ENCODE assay signal across 9 cellular contexts in genomic region chr1:59672851-59673574, GRCh38.
A peak's percentile ranks its signal among the peaks of the same experiment; 100 is the strongest.
DNase-seq lines count a peak whose midpoint lies in the region; ATAC-seq and TF ChIP-seq lines count a peak whose summit lies in the region.
"Had no signal": no experiment of that assay in that cellular context is flagged by ENCODE, and none has a peak within 500 bp of the region (broad histone marks: within the 10 kb centered on the region; RNA-seq: fewer than 3 reads in every experiment).

No MANE protein-coding gene starts in this region.

- CTCF ChIA-PET in activated CD4-positive, alpha-beta T cell treated with anti-CD3 and anti-CD28 coated beads, Interleukin-2, amount 10 ng/mL, durations not matched to agents 7 days and 5 days (lab: Charles Lee) = no interaction called here

- no peaks in the 10 kb centered on the region for H3K9me3 Mint-ChIP-seq in activated CD4-positive, alpha-beta T cell treated with anti-CD3 and anti-CD28 coated beads, Interleukin-2, amount 10 ng/mL, durations not matched to agents 7 days and 5 days

- H3K36me3 ChIP-seq in breast epithelium = no peaks in the 10 kb centered on the region
- H3K36me3 ChIP-seq in urinary bladder (ENCODE audit: insufficient read depth) = no peaks in the 10 kb centered on the region

- H3K4me1 ChIP-seq in breast epithelium (peaks cover 14 to 39% of the 10 kb centered on the region in 2 donors), urinary bladder (ENCODE audit: insufficient read depth) (no peaks in the 10 kb centered on the region)

- peak; percentile 17 for DNase-seq in NCI-H2029 (lab: John Stamatoyannopoulos, UW)
- DNase-seq in NCI-H2029 treated with DMSO at 0.1 percent for 48 hours (lab: John Stamatoyannopoulos, UW) = no peak
- DNase-seq in breast epithelium (ENCODE audit: low spot score in 2 of 2) = peak in 1 of 2 donors; percentile 35
- peak; percentile 33 for DNase-seq in medulla oblongata (ENCODE audit: extremely low spot score)
- DNase-seq in activated CD4-positive, alpha-beta T cell treated with anti-CD3 and anti-CD28 coated beads for 1 hour = no peak
- no peak for DNase-seq in activated CD4-positive, alpha-beta T cell treated with anti-CD3 and anti-CD28 coated beads, Interleukin-2, amount 10 ng/mL, durations not matched to agents 7 days and 5 days
- DNase-seq: activated effector memory CD4-positive, alpha-beta T cell treated with Interleukin-2 at 50 U/mL for 16 hours had no signal

- H3K4me3 ChIP-seq in breast epithelium = peak overlapping the region in 2 of 3 donors; percentile 24 to 36
- H3K4me3 ChIP-seq in urinary bladder (ENCODE audit: low read depth, low read length) = no peak overlapping the region

- no peak for TF ChIP-seq POLR2A in breast epithelium (IDR thresholded peaks at IDR 0.05)

- H3K4me1 Mint-ChIP-seq in activated CD4-positive, alpha-beta T cell treated with anti-CD3 and anti-CD28 coated beads, Interleukin-2, amount 10 ng/mL, durations not matched to agents 7 days and 5 days = peaks cover 4% of the 10 kb centered on the region

- no peaks in the 10 kb centered on the region for H3K36me3 Mint-ChIP-seq in activated CD4-positive, alpha-beta T cell treated with anti-CD3 and anti-CD28 coated beads, Interleukin-2, amount 10 ng/mL, durations not matched to agents 7 days and 5 days (ENCODE audit: low read depth)

- H3K27ac Mint-ChIP-seq in activated CD4-positive, alpha-beta T cell treated with anti-CD3 and anti-CD28 coated beads, Interleukin-2, amount 10 ng/mL, durations not matched to agents 7 days and 5 days = no peak overlapping the region

- H3K4me3 Mint-ChIP-seq in activated CD4-positive, alpha-beta T cell treated with anti-CD3 and anti-CD28 coated beads, Interleukin-2, amount 10 ng/mL, durations not matched to agents 7 days and 5 days = no peak overlapping the region

- H3K27me3 ChIP-seq in breast epithelium = no peaks in the 10 kb centered on the region

- POLR2A ChIA-PET in activated CD4-positive, alpha-beta T cell treated with anti-CD3 and anti-CD28 coated beads, Interleukin-2, amount 10 ng/mL, durations not matched to agents 7 days and 5 days (lab: Charles Lee) = no interaction called here

- no peaks in the 10 kb centered on the region for H3K9me3 ChIP-seq in breast epithelium

- intact Hi-C loops in breast epithelium (cut with DNase I; ENCODE audit: low total_unique reads) = no loop called here

- H3K27ac ChIP-seq in breast epithelium (peak overlapping the region; percentile 94 to 96), urinary bladder (ENCODE audit: low read depth) (peak overlapping the region; percentile 26)

- WGBS in urinary bladder = 81% methylated on average over 7 of the region's 7 CpGs

- no peaks in the 10 kb centered on the region for H3K27me3 Mint-ChIP-seq in activated CD4-positive, alpha-beta T cell treated with anti-CD3 and anti-CD28 coated beads, Interleukin-2, amount 10 ng/mL, durations not matched to agents 7 days and 5 days

- no peak for TF ChIP-seq CTCF in breast epithelium (IDR thresholded peaks at IDR 0.05)

- ATAC-seq in HG02981 (IDR thresholded peaks at IDR 0.05; ENCODE audit: unreplicated experiment) = no peak

Comparison
In these comparisons a context has a peak if more than half of its experiments do, and no peak if none do; other contexts are left out.
1. DNase-seq: peak in NCI-H2029 (single experiment) and medulla oblongata (single experiment); none in NCI-H2029 treated with DMSO at 0.1 percent for 48 hours (single experiment), activated CD4-positive, alpha-beta T cell treated with anti-CD3 and anti-CD28 coated beads for 1 hour (single experiment) and activated CD4-positive, alpha-beta T cell treated with anti-CD3 and anti-CD28 coated beads, Interleukin-2, amount 10 ng/mL, durations not matched to agents 7 days and 5 days (single experiment).